In genomic region chr16:5056347-5056746, GRCh38 we compare ENCODE assay signal across 1 cellular context.
TF ChIP-seq lines count a peak whose summit lies in the region.

No MANE protein-coding gene starts in this region.

TF ChIP-seq in HepG2, 621 proteins besides CTCF, POLR2A, EP300 and RAD21 (continued from another document and continues in another):
- TF ChIP-seq TFDP1 (CRISPR knock-in tag; IDR thresholded peaks at IDR 0.05; ENCODE audit: borderline replicate concordance) (no peak), HCFC1 (IDR thresholded peaks at IDR 0.05; ENCODE audit: low read depth, low read length) (no peak), ZFP36L2 (CRISPR knock-in tag; IDR thresholded peaks at IDR 0.05) (no peak), TMF1 (CRISPR knock-in tag; IDR thresholded peaks at IDR 0.05; ENCODE audit: low read depth) (no peak), ATM (IDR thresholded peaks at IDR 0.05; ENCODE audit: borderline replicate concordance) (no peak), ZNF569 (CRISPR knock-in tag; IDR thresholded peaks at IDR 0.05; ENCODE audit: borderline replicate concordance) (no peak), ZNF776 (CRISPR knock-in tag; IDR thresholded peaks at IDR 0.05) (no peak), ZNF550 (CRISPR knock-in tag; IDR thresholded peaks at IDR 0.05; ENCODE audit: borderline replicate concordance) (no peak), ZNF263 (CRISPR knock-in tag; IDR thresholded peaks at IDR 0.05) (0 out of 2 replicates have a peak, but pooled peaks have one; percentile 50), FOXJ3 (CRISPR knock-in tag; IDR thresholded peaks at IDR 0.05; ENCODE audit: borderline replicate concordance) (no peak), ZNF136 (CRISPR knock-in tag; IDR thresholded peaks at IDR 0.05; ENCODE audit: low read depth) (no peak), FOXK1 (CRISPR knock-in tag; IDR thresholded peaks at IDR 0.05; ENCODE audit: borderline replicate concordance, low read depth) (no peak), GPN1 (CRISPR knock-in tag; IDR thresholded peaks at IDR 0.05; ENCODE audit: borderline replicate concordance) (no peak), SRSF9 (IDR thresholded peaks at IDR 0.05; ENCODE audit: borderline replicate concordance, insufficient read depth, low read depth, low read length, poor library complexity, severe bottlenecking) (no peak), ZBTB49 (CRISPR knock-in tag; IDR thresholded peaks at IDR 0.05; ENCODE audit: borderline replicate concordance) (no peak), ZNF484 (CRISPR knock-in tag; IDR thresholded peaks at IDR 0.05; ENCODE audit: borderline replicate concordance, low read depth) (no peak), IKZF1 (IDR thresholded peaks at IDR 0.05) (no peak), ZNF777 (CRISPR knock-in tag; IDR thresholded peaks at IDR 0.05) (no peak), ZNF33B (CRISPR knock-in tag; IDR thresholded peaks at IDR 0.05) (no peak), ZNF232 (CRISPR knock-in tag; IDR thresholded peaks at IDR 0.05; ENCODE audit: borderline replicate concordance) (no peak), ZNF775 (CRISPR knock-in tag; IDR thresholded peaks at IDR 0.05; ENCODE audit: borderline replicate concordance) (no peak), NR2F2 (IDR thresholded peaks at IDR 0.05; ENCODE audit: borderline replicate concordance, low read depth) (no peak), AKAP8 (CRISPR knock-in tag; IDR thresholded peaks at IDR 0.05) (no peak), NCOA5 (CRISPR knock-in tag; IDR thresholded peaks at IDR 0.05) (no peak), MEIS2 (CRISPR knock-in tag; IDR thresholded peaks at IDR 0.05) (peak; percentile 63; the same call in 1 of the 2 replicates), ATF1 (CRISPR knock-in tag; IDR thresholded peaks at IDR 0.05) (no peak), TAF15 (IDR thresholded peaks at IDR 0.05; ENCODE audit: low read depth, low read length, poor library complexity, severe bottlenecking) (no peak), STAG1 (CRISPR knock-in tag; IDR thresholded peaks at IDR 0.05) (peak; percentile 90), RFXAP (CRISPR knock-in tag; IDR thresholded peaks at IDR 0.05; ENCODE audit: borderline replicate concordance) (0 out of 2 replicates have a peak, but pooled peaks have one; percentile 55), FOXA3 (CRISPR knock-in tag; IDR thresholded peaks at IDR 0.05) (peak; percentile 22; the same call in 1 of the 2 replicates), ZBTB43 (CRISPR knock-in tag; conservative IDR thresholded peaks at IDR 0.05) (no peak), DBP (CRISPR knock-in tag; IDR thresholded peaks at IDR 0.05; ENCODE audit: not compliant biosample characterization) (no peak), ZNF121 (CRISPR knock-in tag; IDR thresholded peaks at IDR 0.05) (no peak), SAFB2 (CRISPR knock-in tag; IDR thresholded peaks at IDR 0.05; ENCODE audit: borderline replicate concordance, low read depth) (no peak), FOSL1 (CRISPR knock-in tag; IDR thresholded peaks at IDR 0.05; ENCODE audit: borderline replicate concordance) (no peak), MEIS1 (CRISPR knock-in tag; IDR thresholded peaks at IDR 0.05; ENCODE audit: borderline replicate concordance) (no peak), ZNF83 (CRISPR knock-in tag; IDR thresholded peaks at IDR 0.05; ENCODE audit: borderline replicate concordance) (no peak), ATF3 (CRISPR knock-in tag; IDR thresholded peaks at IDR 0.05) (no peak), SIN3B (IDR thresholded peaks at IDR 0.05; ENCODE audit: low read length) (no peak), SMARCE1 (IDR thresholded peaks at IDR 0.05; ENCODE audit: borderline replicate concordance) (no peak), HOXD1 (CRISPR knock-in tag; IDR thresholded peaks at IDR 0.05) (no peak), BCL6 (CRISPR knock-in tag; IDR thresholded peaks at IDR 0.05) (no peak), ELF3 (CRISPR knock-in tag; IDR thresholded peaks at IDR 0.05) (0 out of 2 replicates have a peak, but pooled peaks have one; percentile 31), ZNF768 (CRISPR knock-in tag; IDR thresholded peaks at IDR 0.05) (0 out of 2 replicates have a peak, but pooled peaks have one; percentile 14), KLF6 (CRISPR knock-in tag; IDR thresholded peaks at IDR 0.05) (no peak), DNMT3B (CRISPR knock-in tag; conservative IDR thresholded peaks at IDR 0.05) (no peak), TAF1 (CRISPR knock-in tag; IDR thresholded peaks at IDR 0.05) (no peak), MAFF (IDR thresholded peaks at IDR 0.05; ENCODE audit: low read depth, low read length) (no peak), MLLT10 (CRISPR knock-in tag; IDR thresholded peaks at IDR 0.05) (no peak), MTA3 (CRISPR knock-in tag; IDR thresholded peaks at IDR 0.05) (no peak), ZNF253 (CRISPR knock-in tag; IDR thresholded peaks at IDR 0.05; ENCODE audit: borderline replicate concordance) (no peak), EZH2 (conservative IDR thresholded peaks at IDR 0.05; ENCODE audit: low read depth, low read length) (no peak)
- TF ChIP-seq, protein P1, sequence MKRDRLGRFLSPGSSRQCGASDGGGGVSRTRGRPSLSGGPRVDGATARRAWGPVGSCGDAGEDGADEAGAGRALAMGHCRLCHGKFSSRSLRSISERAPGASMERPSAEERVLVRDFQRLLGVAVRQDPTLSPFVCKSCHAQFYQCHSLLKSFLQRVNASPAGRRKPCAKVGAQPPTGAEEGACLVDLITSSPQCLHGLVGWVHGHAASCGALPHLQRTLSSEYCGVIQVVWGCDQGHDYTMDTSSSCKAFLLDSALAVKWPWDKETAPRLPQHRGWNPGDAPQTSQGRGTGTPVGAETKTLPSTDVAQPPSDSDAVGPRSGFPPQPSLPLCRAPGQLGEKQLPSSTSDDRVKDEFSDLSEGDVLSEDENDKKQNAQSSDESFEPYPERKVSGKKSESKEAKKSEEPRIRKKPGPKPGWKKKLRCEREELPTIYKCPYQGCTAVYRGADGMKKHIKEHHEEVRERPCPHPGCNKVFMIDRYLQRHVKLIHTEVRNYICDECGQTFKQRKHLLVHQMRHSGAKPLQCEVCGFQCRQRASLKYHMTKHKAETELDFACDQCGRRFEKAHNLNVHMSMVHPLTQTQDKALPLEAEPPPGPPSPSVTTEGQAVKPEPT (CRISPR knock-in tag; IDR thresholded peaks at IDR 0.05; ENCODE audit: low read depth), result no peak
- TF ChIP-seq, protein P2, sequence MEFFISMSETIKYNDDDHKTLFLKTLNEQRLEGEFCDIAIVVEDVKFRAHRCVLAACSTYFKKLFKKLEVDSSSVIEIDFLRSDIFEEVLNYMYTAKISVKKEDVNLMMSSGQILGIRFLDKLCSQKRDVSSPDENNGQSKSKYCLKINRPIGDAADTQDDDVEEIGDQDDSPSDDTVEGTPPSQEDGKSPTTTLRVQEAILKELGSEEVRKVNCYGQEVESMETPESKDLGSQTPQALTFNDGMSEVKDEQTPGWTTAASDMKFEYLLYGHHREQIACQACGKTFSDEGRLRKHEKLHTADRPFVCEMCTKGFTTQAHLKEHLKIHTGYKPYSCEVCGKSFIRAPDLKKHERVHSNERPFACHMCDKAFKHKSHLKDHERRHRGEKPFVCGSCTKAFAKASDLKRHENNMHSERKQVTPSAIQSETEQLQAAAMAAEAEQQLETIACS (CRISPR knock-in tag; IDR thresholded peaks at IDR 0.05), result no peak
- TF ChIP-seq, protein P3, sequence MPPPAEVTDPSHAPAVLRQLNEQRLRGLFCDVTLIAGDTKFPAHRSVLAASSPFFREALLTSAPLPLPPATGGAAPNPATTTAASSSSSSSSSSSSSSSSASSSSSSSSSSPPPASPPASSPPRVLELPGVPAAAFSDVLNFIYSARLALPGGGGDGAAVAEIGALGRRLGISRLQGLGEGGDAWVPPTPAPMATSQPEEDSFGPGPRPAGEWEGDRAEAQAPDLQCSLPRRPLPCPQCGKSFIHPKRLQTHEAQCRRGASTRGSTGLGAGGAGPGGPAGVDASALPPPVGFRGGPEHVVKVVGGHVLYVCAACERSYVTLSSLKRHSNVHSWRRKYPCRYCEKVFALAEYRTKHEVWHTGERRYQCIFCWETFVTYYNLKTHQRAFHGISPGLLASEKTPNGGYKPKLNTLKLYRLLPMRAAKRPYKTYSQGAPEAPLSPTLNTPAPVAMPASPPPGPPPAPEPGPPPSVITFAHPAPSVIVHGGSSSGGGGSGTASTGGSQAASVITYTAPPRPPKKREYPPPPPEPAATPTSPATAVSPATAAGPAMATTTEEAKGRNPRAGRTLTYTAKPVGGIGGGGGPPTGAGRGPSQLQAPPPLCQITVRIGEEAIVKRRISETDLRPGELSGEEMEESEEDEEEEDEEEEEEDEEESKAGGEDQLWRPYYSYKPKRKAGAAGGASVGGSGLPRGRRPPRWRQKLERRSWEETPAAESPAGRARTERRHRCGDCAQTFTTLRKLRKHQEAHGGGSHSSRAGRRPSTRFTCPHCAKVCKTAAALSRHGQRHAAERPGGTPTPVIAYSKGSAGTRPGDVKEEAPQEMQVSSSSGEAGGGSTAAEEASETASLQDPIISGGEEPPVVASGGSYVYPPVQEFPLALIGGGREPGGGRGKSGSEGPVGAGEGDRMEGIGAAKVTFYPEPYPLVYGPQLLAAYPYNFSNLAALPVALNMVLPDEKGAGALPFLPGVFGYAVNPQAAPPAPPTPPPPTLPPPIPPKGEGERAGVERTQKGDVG (CRISPR knock-in tag; IDR thresholded peaks at IDR 0.05; ENCODE audit: borderline replicate concordance), result no peak
- TF ChIP-seq, protein P4, sequence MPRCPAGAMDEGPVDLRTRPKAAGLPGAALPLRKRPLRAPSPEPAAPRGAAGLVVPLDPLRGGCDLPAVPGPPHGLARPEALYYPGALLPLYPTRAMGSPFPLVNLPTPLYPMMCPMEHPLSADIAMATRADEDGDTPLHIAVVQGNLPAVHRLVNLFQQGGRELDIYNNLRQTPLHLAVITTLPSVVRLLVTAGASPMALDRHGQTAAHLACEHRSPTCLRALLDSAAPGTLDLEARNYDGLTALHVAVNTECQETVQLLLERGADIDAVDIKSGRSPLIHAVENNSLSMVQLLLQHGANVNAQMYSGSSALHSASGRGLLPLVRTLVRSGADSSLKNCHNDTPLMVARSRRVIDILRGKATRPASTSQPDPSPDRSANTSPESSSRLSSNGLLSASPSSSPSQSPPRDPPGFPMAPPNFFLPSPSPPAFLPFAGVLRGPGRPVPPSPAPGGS (CRISPR knock-in tag; IDR thresholded peaks at IDR 0.05), result no peak
- TF ChIP-seq, protein P5, sequence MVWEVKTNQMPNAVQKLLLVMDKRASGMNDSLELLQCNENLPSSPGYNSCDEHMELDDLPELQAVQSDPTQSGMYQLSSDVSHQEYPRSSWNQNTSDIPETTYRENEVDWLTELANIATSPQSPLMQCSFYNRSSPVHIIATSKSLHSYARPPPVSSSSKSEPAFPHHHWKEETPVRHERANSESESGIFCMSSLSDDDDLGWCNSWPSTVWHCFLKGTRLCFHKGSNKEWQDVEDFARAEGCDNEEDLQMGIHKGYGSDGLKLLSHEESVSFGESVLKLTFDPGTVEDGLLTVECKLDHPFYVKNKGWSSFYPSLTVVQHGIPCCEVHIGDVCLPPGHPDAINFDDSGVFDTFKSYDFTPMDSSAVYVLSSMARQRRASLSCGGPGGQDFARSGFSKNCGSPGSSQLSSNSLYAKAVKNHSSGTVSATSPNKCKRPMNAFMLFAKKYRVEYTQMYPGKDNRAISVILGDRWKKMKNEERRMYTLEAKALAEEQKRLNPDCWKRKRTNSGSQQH (CRISPR knock-in tag; IDR thresholded peaks at IDR 0.05; ENCODE audit: low read depth), result no peak
- TF ChIP-seq, protein P6, sequence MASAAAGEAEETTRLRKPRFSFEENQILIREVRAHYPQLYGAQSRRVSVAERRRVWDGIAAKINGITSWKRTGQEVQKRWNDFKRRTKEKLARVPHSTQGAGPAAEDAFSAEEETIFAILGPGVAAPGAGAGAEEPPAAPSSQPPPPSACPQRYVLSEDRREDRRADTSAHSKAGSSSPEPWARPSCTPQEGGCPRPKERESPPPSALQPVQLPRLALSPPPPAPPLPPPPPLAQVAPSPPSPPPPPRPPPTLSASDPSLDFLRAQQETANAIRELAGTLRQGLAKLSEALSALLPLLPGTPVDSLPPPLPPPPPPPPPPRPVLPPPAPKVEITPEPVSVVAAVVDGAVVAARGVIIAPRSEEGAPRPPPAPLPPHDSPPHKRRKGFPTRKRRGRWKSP (CRISPR knock-in tag; IDR thresholded peaks at IDR 0.05), result no peak
